ENCODE assay signal across 8 cellular contexts in genomic region chr5:132736853-132737833, GRCh38. TPM values are rescaled to one million over a fixed set of nuclear protein-coding genes. Genes with fewer than 3 reads are reported as not detected.
A peak's percentile ranks its signal among the peaks of the same experiment; 100 is the strongest.
DNase-seq lines count a peak whose midpoint lies in the region; ATAC-seq, FAIRE-seq and TF ChIP-seq lines count a peak whose summit lies in the region.

KIF3A (minus strand) TSS chr5:132737546; CDS start chr5:132737419, 127 bp downstream.

- no peaks in the 10 kb centered on the region for H3K9me3 ChIP-seq in prostate gland

- peaks cover 6% of the 10 kb centered on the region for H3K36me3 Mint-ChIP-seq in T-helper 1 cell treated with Interleukin-12 subunit alpha and Interleukin-12 subunit beta and Interleukin-4 antibody, amounts not matched to agents 30 μg/mL and 1 μg/mL, for 36 hours (ENCODE audit: low read depth)

- peak within 1 kb of the TSS; percentile 87 for H3K27ac Mint-ChIP-seq in T-helper 1 cell treated with Interleukin-12 subunit alpha and Interleukin-12 subunit beta and Interleukin-4 antibody, amounts not matched to agents 30 μg/mL and 1 μg/mL, for 36 hours

- ATAC-seq in HG02884 (IDR thresholded peaks at IDR 0.05; ENCODE audit: unreplicated experiment) (peak; percentile 88), left ventricle myocardium superior (peak; percentile 100)

- peak within 1 kb of the TSS; percentile 89 for H3K4me3 Mint-ChIP-seq in T-helper 1 cell treated with Interleukin-12 subunit alpha and Interleukin-12 subunit beta and Interleukin-4 antibody, amounts not matched to agents 30 μg/mL and 1 μg/mL, for 36 hours

- DNase-seq in GM13977 (ENCODE audit: low spot score): peak; percentile 100
- peak; percentile 94 for DNase-seq in NCI-H1694 (lab: John Stamatoyannopoulos, UW)
- peak in 55 of 56 donors; percentile 69 to 98 (median 93) for DNase-seq in amygdala (lab: John Stamatoyannopoulos, UW)
- DNase-seq in left ventricle myocardium superior: peak; percentile 99
- peak; percentile 90 for DNase-seq in prostate gland (ENCODE audit: low spot score)
- DNase-seq in urothelium cell line (ENCODE audit: low spot score): peak; percentile 100

- H3K4me3 ChIP-seq in prostate gland: peak within 1 kb of the TSS; percentile 63 to 86

- intact Hi-C loops in left ventricle myocardium superior (cut with micrococcal nuclease) (no loop called here), prostate gland (cut with DNase I) (no loop called here)

- in situ Hi-C loops in GM13977 (cut with MboI; ENCODE audit: low pct_unique_long_range_greater_than_20kb, low sequenced_read_pairs, unreplicated experiment): no loop called here

- under 1% methylated on average over 79 of the region's 81 CpGs for WGBS in prostate gland

- no peaks in the 10 kb centered on the region for H3K4me1 ChIP-seq in prostate gland (replicated peaks)

- peaks cover 14% of the 10 kb centered on the region for H3K27me3 Mint-ChIP-seq in T-helper 1 cell treated with Interleukin-12 subunit alpha and Interleukin-12 subunit beta and Interleukin-4 antibody, amounts not matched to agents 30 μg/mL and 1 μg/mL, for 36 hours (ENCODE audit: low read depth)

- no peaks in the 10 kb centered on the region for H3K9me3 Mint-ChIP-seq in T-helper 1 cell treated with Interleukin-12 subunit alpha and Interleukin-12 subunit beta and Interleukin-4 antibody, amounts not matched to agents 30 μg/mL and 1 μg/mL, for 36 hours

- TF ChIP-seq POLR2A in prostate gland (IDR thresholded peaks at IDR 0.05): peak; percentile 31

- peaks cover 35% of the 10 kb centered on the region for H3K4me1 Mint-ChIP-seq in T-helper 1 cell treated with Interleukin-12 subunit alpha and Interleukin-12 subunit beta and Interleukin-4 antibody, amounts not matched to agents 30 μg/mL and 1 μg/mL, for 36 hours (ENCODE audit: low read depth)

- H3K27ac ChIP-seq in prostate gland: peak within 1 kb of the TSS; percentile 75 to 84

- no peak for TF ChIP-seq CTCF in GM13977 (IDR thresholded peaks at IDR 0.05; ENCODE audit: extremely low read depth, insufficient read depth, missing control alignments)
- TF ChIP-seq CTCF in prostate gland (IDR thresholded peaks at IDR 0.05): peak in 2 of 4 experiments; percentile 50 to 52

- FAIRE-seq in urothelium cell line (lab: Jason Lieb, UNC): peak; percentile 94

- H3K27me3 ChIP-seq in prostate gland (replicated peaks; ENCODE audit: insufficient read depth): no peaks in the 10 kb centered on the region

- no peaks in the 10 kb centered on the region for H3K36me3 ChIP-seq in prostate gland

RNA-seq across cellular contexts. Expression of gene KIF3A, which starts in this region (rescaled TPM):
- total RNA-seq in left ventricle myocardium superior (12.4 TPM), prostate gland (10 to 100 TPM in 1 of 2 donors, 1 to 10 TPM in 1; 5.9 to 14.0 TPM)

Comparison
In these comparisons a context has a peak if more than half of its experiments do, and no peak if none do; other contexts are left out.
1. Peak in every context shown above with its lines: DNase-seq, ATAC-seq, H3K4me3 ChIP-seq and H3K27ac ChIP-seq.